8 cellular contexts compared by ENCODE assay signal in genomic region chr13:101127741-101128353, GRCh38.
DNase-seq lines count a peak whose midpoint lies in the region; ATAC-seq, FAIRE-seq and TF ChIP-seq lines count a peak whose summit lies in the region.

No MANE protein-coding gene starts in this region.

- H3K27ac ChIP-seq in esophagus squamous epithelium = no peak overlapping the region
- H3K27ac ChIP-seq in neural cell (ENCODE audit: low read length) = no peak overlapping the region

- H3K9me3 ChIP-seq in esophagus squamous epithelium (no peaks in the 10 kb centered on the region), neural cell (ENCODE audit: low read length) (no peaks in the 10 kb centered on the region)

- H2AFZ ChIP-seq in neural cell (ENCODE audit: low read depth, low read length) = no peak overlapping the region

- H3K9me3 Mint-ChIP-seq in activated T-helper 1 cell treated with anti-CD3 and anti-CD28 coated beads, Interleukin-12 subunit alpha, Interleukin-12 subunit beta, Interleukin-2, Interleukin-4 antibody, amounts not matched to agents 30 ng/mL and 10 ng/mL and 1 ng/mL, durations not matched to agents 14 hours and 24 hours and 36 hours = no peaks in the 10 kb centered on the region

- ATAC-seq in SK-N-SH treated with all-trans-retinoic acid at 6 μM for 48 hours = peak; percentile 93

- no peak for TF ChIP-seq EP300 in neural cell (conservative IDR thresholded peaks at IDR 0.05; ENCODE audit: poor library complexity, severe bottlenecking)

- H3K27me3 Mint-ChIP-seq in activated T-helper 1 cell treated with anti-CD3 and anti-CD28 coated beads, Interleukin-12 subunit alpha, Interleukin-12 subunit beta, Interleukin-2, Interleukin-4 antibody, amounts not matched to agents 30 ng/mL and 10 ng/mL and 1 ng/mL, durations not matched to agents 14 hours and 24 hours and 36 hours (ENCODE audit: insufficient read depth) = peaks cover 11% of the 10 kb centered on the region

- no peaks in the 10 kb centered on the region for H3K36me3 Mint-ChIP-seq in activated T-helper 1 cell treated with anti-CD3 and anti-CD28 coated beads, Interleukin-12 subunit alpha, Interleukin-12 subunit beta, Interleukin-2, Interleukin-4 antibody, amounts not matched to agents 30 ng/mL and 10 ng/mL and 1 ng/mL, durations not matched to agents 14 hours and 24 hours and 36 hours (ENCODE audit: low read depth)

- H3K27ac Mint-ChIP-seq in activated T-helper 1 cell treated with anti-CD3 and anti-CD28 coated beads, Interleukin-12 subunit alpha, Interleukin-12 subunit beta, Interleukin-2, Interleukin-4 antibody, amounts not matched to agents 30 ng/mL and 10 ng/mL and 1 ng/mL, durations not matched to agents 14 hours and 24 hours and 36 hours = no peak overlapping the region

- intact Hi-C loops in esophagus squamous epithelium (cut with DNase I) = loop anchor here (10.0 kb wide), 1 partner anchor 553 kb away; no protein-coding TSS in a partner anchor
- intact Hi-C loops in activated T-helper 1 cell treated with anti-CD3 and anti-CD28 coated beads, Interleukin-12 subunit alpha, Interleukin-12 subunit beta, Interleukin-2, Interleukin-4 antibody, amounts not matched to agents 30 ng/mL and 10 ng/mL and 1 ng/mL, durations not matched to agents 14 hours and 24 hours and 36 hours (cut with micrococcal nuclease) = loop anchor here (1.0 kb wide), 3 partner anchors 406 to 1472 kb away; no protein-coding TSS in a partner anchor

- H3K4me3 Mint-ChIP-seq in activated T-helper 1 cell treated with anti-CD3 and anti-CD28 coated beads, Interleukin-12 subunit alpha, Interleukin-12 subunit beta, Interleukin-2, Interleukin-4 antibody, amounts not matched to agents 30 ng/mL and 10 ng/mL and 1 ng/mL, durations not matched to agents 14 hours and 24 hours and 36 hours = no peak overlapping the region

- no peak overlapping the region for H3K4me2 ChIP-seq in neural cell (ENCODE audit: low read length)

- peaks cover 5% of the 10 kb centered on the region for H3K4me1 Mint-ChIP-seq in activated T-helper 1 cell treated with anti-CD3 and anti-CD28 coated beads, Interleukin-12 subunit alpha, Interleukin-12 subunit beta, Interleukin-2, Interleukin-4 antibody, amounts not matched to agents 30 ng/mL and 10 ng/mL and 1 ng/mL, durations not matched to agents 14 hours and 24 hours and 36 hours (ENCODE audit: low read depth)

- FAIRE-seq in H54 (lab: Jason Lieb, UNC) = peak; percentile 98

- no peaks in the 10 kb centered on the region for H3K79me2 ChIP-seq in neural cell (replicated peaks; ENCODE audit: insufficient read depth, low read length)

- no peaks in the 10 kb centered on the region for H3K4me1 ChIP-seq in esophagus squamous epithelium

- peak in 5 of 6 experiments; percentile 56 to 72 (median 60) for TF ChIP-seq CTCF in esophagus squamous epithelium (IDR thresholded peaks at IDR 0.05)
- peak; percentile 88 for TF ChIP-seq CTCF in neural cell (IDR thresholded peaks at IDR 0.05; ENCODE audit: poor library complexity, severe bottlenecking)

- whole genome bisulfite sequencing in esophagus squamous epithelium, 2 donors = 45 to 57% methylated on average over 5 of the region's 5 CpGs

- no peaks in the 10 kb centered on the region for H3F3A ChIP-seq in neural cell (ENCODE audit: insufficient read depth, low read length, poor library complexity, severe bottlenecking)

- no peak overlapping the region for H3K4me3 ChIP-seq in esophagus squamous epithelium
- H3K4me3 ChIP-seq in neural cell (ENCODE audit: low read length) = no peak overlapping the region

- TF ChIP-seq POLR2A in H54 (IDR thresholded peaks at IDR 0.05; ENCODE audit: low read depth, low read length) (no peak), esophagus squamous epithelium (IDR thresholded peaks at IDR 0.05) (no peak)

- H3K27me3 ChIP-seq in esophagus squamous epithelium = no peaks in the 10 kb centered on the region
- H3K27me3 ChIP-seq in neural cell (ENCODE audit: insufficient read depth, low read depth, low read length) = no peaks in the 10 kb centered on the region

- DNase-seq in 8988T (peak; percentile 9), ELR (ENCODE audit: low read depth) (peak; percentile 62), H54 (ENCODE audit: insufficient read length, low spot score) (peak; percentile 47), LoVo (ENCODE audit: low spot score) (peak; percentile 47), esophagus squamous epithelium (lab: John Stamatoyannopoulos, UW) (no peak)
- no peak for DNase-seq in activated T-helper 1 cell treated with anti-CD3 and anti-CD28 coated beads, Interleukin-12 subunit alpha, Interleukin-12 subunit beta, Interleukin-2, Interleukin-4 antibody, amounts not matched to agents 30 ng/mL and 10 ng/mL and 1 ng/mL, durations not matched to agents 14 hours and 24 hours and 36 hours (ENCODE audit: low spot score)

- H3K9ac ChIP-seq in neural cell (ENCODE audit: low read length) = no peak overlapping the region

- TF ChIP-seq RAD21 in neural cell (conservative IDR thresholded peaks at IDR 0.05) = peak; percentile 89

- H3K36me3 ChIP-seq in esophagus squamous epithelium = no peaks in the 10 kb centered on the region
- no peaks in the 10 kb centered on the region for H3K36me3 ChIP-seq in neural cell (ENCODE audit: insufficient read depth, low read length)

- H4K20me1 ChIP-seq in neural cell (ENCODE audit: insufficient read depth) = no peaks in the 10 kb centered on the region

- H3K9me2 ChIP-seq in neural cell (ENCODE audit: insufficient read depth, low read length) = no peaks in the 10 kb centered on the region

TF ChIP-seq in SK-N-SH treated with all-trans-retinoic acid at 6 μM for 48 hours, 23 proteins besides CTCF, POLR2A, EP300 and RAD21:
- no peak for TF ChIP-seq RARB (CRISPR knock-in tag; IDR thresholded peaks at IDR 0.05)
- TF ChIP-seq ARNTL (CRISPR knock-in tag; IDR thresholded peaks at IDR 0.05; ENCODE audit: borderline replicate concordance, low read depth) = no peak
- no peak for TF ChIP-seq CREB5 (CRISPR knock-in tag; IDR thresholded peaks at IDR 0.05; ENCODE audit: low read depth)
- no peak for TF ChIP-seq ZFP30 (CRISPR knock-in tag; IDR thresholded peaks at IDR 0.05)

TF ChIP-seq in neural cell, 6 proteins besides CTCF, POLR2A, EP300 and RAD21:
- TF ChIP-seq, protein P1, sequence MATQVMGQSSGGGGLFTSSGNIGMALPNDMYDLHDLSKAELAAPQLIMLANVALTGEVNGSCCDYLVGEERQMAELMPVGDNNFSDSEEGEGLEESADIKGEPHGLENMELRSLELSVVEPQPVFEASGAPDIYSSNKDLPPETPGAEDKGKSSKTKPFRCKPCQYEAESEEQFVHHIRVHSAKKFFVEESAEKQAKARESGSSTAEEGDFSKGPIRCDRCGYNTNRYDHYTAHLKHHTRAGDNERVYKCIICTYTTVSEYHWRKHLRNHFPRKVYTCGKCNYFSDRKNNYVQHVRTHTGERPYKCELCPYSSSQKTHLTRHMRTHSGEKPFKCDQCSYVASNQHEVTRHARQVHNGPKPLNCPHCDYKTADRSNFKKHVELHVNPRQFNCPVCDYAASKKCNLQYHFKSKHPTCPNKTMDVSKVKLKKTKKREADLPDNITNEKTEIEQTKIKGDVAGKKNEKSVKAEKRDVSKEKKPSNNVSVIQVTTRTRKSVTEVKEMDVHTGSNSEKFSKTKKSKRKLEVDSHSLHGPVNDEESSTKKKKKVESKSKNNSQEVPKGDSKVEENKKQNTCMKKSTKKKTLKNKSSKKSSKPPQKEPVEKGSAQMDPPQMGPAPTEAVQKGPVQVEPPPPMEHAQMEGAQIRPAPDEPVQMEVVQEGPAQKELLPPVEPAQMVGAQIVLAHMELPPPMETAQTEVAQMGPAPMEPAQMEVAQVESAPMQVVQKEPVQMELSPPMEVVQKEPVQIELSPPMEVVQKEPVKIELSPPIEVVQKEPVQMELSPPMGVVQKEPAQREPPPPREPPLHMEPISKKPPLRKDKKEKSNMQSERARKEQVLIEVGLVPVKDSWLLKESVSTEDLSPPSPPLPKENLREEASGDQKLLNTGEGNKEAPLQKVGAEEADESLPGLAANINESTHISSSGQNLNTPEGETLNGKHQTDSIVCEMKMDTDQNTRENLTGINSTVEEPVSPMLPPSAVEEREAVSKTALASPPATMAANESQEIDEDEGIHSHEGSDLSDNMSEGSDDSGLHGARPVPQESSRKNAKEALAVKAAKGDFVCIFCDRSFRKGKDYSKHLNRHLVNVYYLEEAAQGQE (IDR thresholded peaks at IDR 0.05; ENCODE audit: borderline replicate concordance) = no peak
- TF ChIP-seq SMC3 (conservative IDR thresholded peaks at IDR 0.05; ENCODE audit: poor library complexity) (peak; percentile 90), POLR2AphosphoS5 (IDR thresholded peaks at IDR 0.05) (no peak), EZH2 (IDR thresholded peaks at IDR 0.05; ENCODE audit: borderline replicate concordance, insufficient read depth, low read length, poor library complexity, severe bottlenecking) (no peak), MXI1 (conservative IDR thresholded peaks at IDR 0.05; ENCODE audit: poor library complexity, severe bottlenecking) (no peak), TAF1 (IDR thresholded peaks at IDR 0.05; ENCODE audit: low read depth) (no peak)

Comparison
In these comparisons a context has a peak if more than half of its experiments do, and no peak if none do; other contexts are left out.
1. DNase-seq: peak in 8988T (single experiment), ELR (single experiment), H54 (single experiment) and LoVo (single experiment); none in esophagus squamous epithelium (single experiment) and activated T-helper 1 cell treated with anti-CD3 and anti-CD28 coated beads, Interleukin-12 subunit alpha, Interleukin-12 subunit beta, Interleukin-2, Interleukin-4 antibody, amounts not matched to agents 30 ng/mL and 10 ng/mL and 1 ng/mL, durations not matched to agents 14 hours and 24 hours and 36 hours (single experiment).